In the genomic region with DNA sequence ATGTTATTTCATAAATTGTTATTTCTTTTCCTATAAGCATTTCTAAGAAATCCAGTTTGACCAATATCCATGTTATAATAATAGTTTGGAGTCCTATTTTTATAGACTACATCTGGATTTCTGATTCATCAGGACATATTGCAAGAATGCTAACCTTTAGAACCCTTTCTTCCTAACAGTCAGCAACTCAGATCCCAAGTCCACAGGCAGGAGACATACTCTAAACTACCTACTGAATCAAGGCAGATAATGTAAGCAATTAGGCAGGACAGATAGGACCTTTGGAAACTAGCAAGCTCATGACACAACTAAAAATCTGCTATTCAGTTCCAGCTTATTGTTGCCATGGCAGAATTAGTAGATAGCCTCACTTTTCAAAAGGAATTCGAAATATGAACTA, we compare ENCODE assay signal across 18 cellular contexts.
DNase-seq lines count a peak whose midpoint lies in the region; ATAC-seq, FAIRE-seq and TF ChIP-seq lines count a peak whose summit lies in the region.
"Had no signal": no experiment of that assay in that cellular context is flagged by ENCODE, and none has a peak within 500 bp of the region (broad histone marks: within the 10 kb centered on the region; RNA-seq: fewer than 3 reads in every experiment).

No MANE protein-coding gene starts in this region.

- peaks cover 4% of the 10 kb centered on the region for H3K4me1 Mint-ChIP-seq in astrocyte (ENCODE audit: low read depth, unreplicated experiment)

- 90 to 100% methylated on average over 1 of the region's 1 CpG for WGBS in thyroid gland, 2 donors

- no peak overlapping the region for H3K4me2 ChIP-seq in astrocyte (ENCODE audit: low read length)

- no peak for TF ChIP-seq CTCF in AG09309 (IDR thresholded peaks at IDR 0.05; ENCODE audit: control insufficient read depth, insufficient read depth, low read depth, low read length, missing control alignments)
- TF ChIP-seq CTCF in astrocyte (IDR thresholded peaks at IDR 0.05; ENCODE audit: insufficient read depth, low read depth, low read length) = no peak
- no peak for TF ChIP-seq CTCF in fibroblast of villous mesenchyme (IDR thresholded peaks at IDR 0.05; ENCODE audit: insufficient read depth, low read depth, low read length)
- no peak for TF ChIP-seq CTCF in thyroid gland (IDR thresholded peaks at IDR 0.05)

- no peaks in the 10 kb centered on the region for H3K36me3 ChIP-seq in astrocyte (ENCODE audit: insufficient read depth, low read length)
- H3K36me3 ChIP-seq in thyroid gland = no peaks in the 10 kb centered on the region

- H3K27ac ChIP-seq in astrocyte (ENCODE audit: low read depth, low read length) = no peak overlapping the region
- no peak overlapping the region for H3K27ac ChIP-seq in thyroid gland

- peak; percentile 13 for DNase-seq in AG09309 (ENCODE audit: low read depth)
- peak; percentile 71 for DNase-seq in HCEC 1CT
- DNase-seq in astrocyte (ENCODE audit: low read depth) = peak; percentile 7
- peak; percentile 17 for DNase-seq in fibroblast of villous mesenchyme (ENCODE audit: low read depth)
- DNase-seq in SHP77 treated with DMSO at 0.1 percent for 48 hours (lab: John Stamatoyannopoulos, UW) = no peak
- DNase-seq in left lobe of liver (ENCODE audit: low spot score) = no peak
- no peak for DNase-seq in thyroid gland
- DNase-seq: 8988T, C1 segment of cervical spinal cord, Karpas-422, MM.1S, NCI-H1092 treated with DMSO at 0.1 percent for 48 hours, NCI-H2081 treated with DMSO at 0.1 percent for 48 hours, NCI-H524, Right ventricle myocardium superior had no signal

- H3K27me3 Mint-ChIP-seq in astrocyte (ENCODE audit: low read depth, unreplicated experiment) = no peaks in the 10 kb centered on the region

- intact Hi-C loops in thyroid gland (cut with DNase I) = no loop called here

- no peaks in the 10 kb centered on the region for H4K20me1 ChIP-seq in astrocyte (ENCODE audit: insufficient read depth, low read length)

- H3K4me3 Mint-ChIP-seq in astrocyte (ENCODE audit: unreplicated experiment) = no peak overlapping the region

- H2AFZ ChIP-seq in astrocyte (ENCODE audit: low read depth, low read length) = no peak overlapping the region

- H3K27me3 ChIP-seq in astrocyte (ENCODE audit: insufficient read depth, low read length) = no peaks in the 10 kb centered on the region
- no peaks in the 10 kb centered on the region for H3K27me3 ChIP-seq in thyroid gland

- TF ChIP-seq POLR2A in thyroid gland (IDR thresholded peaks at IDR 0.05) = no peak

- H3K9ac ChIP-seq in astrocyte (ENCODE audit: low read length) = no peak overlapping the region

- no peaks in the 10 kb centered on the region for H3K9me3 Mint-ChIP-seq in astrocyte (ENCODE audit: unreplicated experiment)

- H3K36me3 Mint-ChIP-seq in astrocyte (ENCODE audit: low read depth, unreplicated experiment) = no peaks in the 10 kb centered on the region

- H3K4me1 ChIP-seq in astrocyte (ENCODE audit: insufficient read depth, low read length) (no peaks in the 10 kb centered on the region), thyroid gland (no peaks in the 10 kb centered on the region)

- ATAC-seq in HG03342 (IDR thresholded peaks at IDR 0.05; ENCODE audit: unreplicated experiment) (no peak), left lobe of liver (no peak)
- ATAC-seq: HepG2 had no signal

- no peaks in the 10 kb centered on the region for H3K9me3 ChIP-seq in astrocyte (ENCODE audit: insufficient read depth, low read depth, low read length)
- no peaks in the 10 kb centered on the region for H3K9me3 ChIP-seq in thyroid gland

- no peak for FAIRE-seq in astrocyte (lab: Jason Lieb, UNC)
- FAIRE-seq: HepG2, RCC 7860 had no signal

- no peak overlapping the region for H3K4me3 ChIP-seq in AG09309 (ENCODE audit: control insufficient read depth, low read depth, low read length)
- no peak overlapping the region for H3K4me3 ChIP-seq in astrocyte (ENCODE audit: insufficient read depth, low read depth, low read length)
- H3K4me3 ChIP-seq in fibroblast of villous mesenchyme (ENCODE audit: low read depth, low read length) = no peak overlapping the region
- no peak overlapping the region for H3K4me3 ChIP-seq in thyroid gland (replicated peaks in 1 of 3)

- no peak overlapping the region for H3K27ac Mint-ChIP-seq in astrocyte (ENCODE audit: unreplicated experiment)

- no peaks in the 10 kb centered on the region for H3K79me2 ChIP-seq in astrocyte (ENCODE audit: insufficient read depth, low read length)

Comparison
In these comparisons a context has a peak if more than half of its experiments do, and no peak if none do; other contexts are left out.
1. DNase-seq: peak in AG09309 (single experiment), HCEC 1CT (single experiment), astrocyte (single experiment) and fibroblast of villous mesenchyme (single experiment); none in SHP77 treated with DMSO at 0.1 percent for 48 hours (single experiment), left lobe of liver (single experiment) and thyroid gland (0 of 2).